27 cellular contexts compared by ENCODE assay signal in genomic region chr16:19297454-19297853, GRCh38. TPM values are rescaled to one million over a fixed set of nuclear protein-coding genes. Genes with fewer than 3 reads are reported as not detected.
"Had no signal": no experiment of that assay in that cellular context is flagged by ENCODE, and none has a peak within 500 bp of the region (broad histone marks: within the 10 kb centered on the region; RNA-seq: fewer than 3 reads in every experiment).

No MANE protein-coding gene starts in this region.

- DNase-seq: colonic mucosa; cortex of kidney; dermis blood vessel endothelial cell; dorsolateral prefrontal cortex; effector CD4-positive, alpha-beta T cell; effector CD8-positive, alpha-beta T cell; effector memory CD4-positive, alpha-beta T cell; effector memory CD8-positive, alpha-beta T cell; endodermal cell; erythroblast; esophagus squamous epithelium; foreskin fibroblast; foreskin keratinocyte; foreskin melanocyte; gastrocnemius medialis; glutamatergic neuron; head of caudate nucleus; heart left ventricle; heart right ventricle had no signal

- H3K27me3 ChIP-seq: colonic mucosa, dorsolateral prefrontal cortex, esophagus muscularis mucosa, esophagus squamous epithelium, foreskin keratinocyte, gastrocnemius medialis, gastroesophageal sphincter had no signal

- H3K27ac ChIP-seq: colonic mucosa, coronary artery, epithelial cell of prostate, esophagus muscularis mucosa, esophagus squamous epithelium, foreskin keratinocyte, gastrocnemius medialis, gastroesophageal sphincter, heart left ventricle, heart right ventricle had no signal

- H3K36me3 ChIP-seq: colonic mucosa, esophagus muscularis mucosa, esophagus squamous epithelium, gastrocnemius medialis, gastroesophageal sphincter, heart left ventricle, heart right ventricle had no signal

- H3K9me3 ChIP-seq: colonic mucosa, esophagus muscularis mucosa, esophagus squamous epithelium, gastrocnemius medialis, gastroesophageal sphincter, heart left ventricle, heart right ventricle had no signal

- ATAC-seq: effector memory CD8-positive, alpha-beta T cell; esophagus mucosa; foreskin keratinocyte; gastrocnemius medialis; gastroesophageal sphincter; heart left ventricle; heart right ventricle had no signal

- H3K4me3 ChIP-seq: colonic mucosa, coronary artery, dorsolateral prefrontal cortex, esophagus muscularis mucosa, esophagus squamous epithelium, gastrocnemius medialis, gastroesophageal sphincter, heart left ventricle, heart right ventricle had no signal

- H3K4me1 ChIP-seq: colonic mucosa, esophagus squamous epithelium, foreskin keratinocyte, gastrocnemius medialis, gastroesophageal sphincter had no signal

RNA-seq across cellular contexts. Expression of gene CLEC19A, which starts 11.9 kb away (rescaled TPM):
- polyA plus RNA-seq: endothelial cell of umbilical vein, esophagus, fibroblast of lung, foreskin keratinocyte, heart left ventricle, heart right ventricle had no signal
